In the genomic region with DNA sequence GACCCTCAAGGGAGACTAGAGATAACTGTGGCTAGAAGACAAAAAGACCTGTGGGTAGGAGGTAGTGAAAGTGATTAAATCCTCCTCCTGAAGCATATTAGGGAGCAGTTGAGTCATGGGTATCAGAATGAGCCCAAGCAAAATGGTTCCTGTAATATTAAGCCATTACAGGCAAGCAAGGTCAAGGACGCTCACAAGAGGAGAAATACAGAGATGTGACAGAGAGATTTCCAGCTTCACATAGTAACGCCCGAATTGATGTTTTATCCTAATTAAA, we compare ENCODE assay signal across 16 cellular contexts.
DNase-seq lines count a peak whose midpoint lies in the region; ATAC-seq, FAIRE-seq and TF ChIP-seq lines count a peak whose summit lies in the region.
"Had no signal": no experiment of that assay in that cellular context is flagged by ENCODE, and none has a peak within 500 bp of the region (broad histone marks: within the 10 kb centered on the region; RNA-seq: fewer than 3 reads in every experiment).

No MANE protein-coding gene starts in this region.

- H3K27ac Mint-ChIP-seq in astrocyte (ENCODE audit: unreplicated experiment): peak overlapping the region; percentile 54
- H3K27ac Mint-ChIP-seq in CD4-positive, alpha-beta T cell: no peak overlapping the region
- H3K27ac Mint-ChIP-seq: T-helper 2 cell treated with Interferon-gamma antibody and Interleukin-4, amounts not matched to agents 5 μg/mL and 100 μg/mL, for 36 hours had no signal

- no peaks in the 10 kb centered on the region for H3K9me3 ChIP-seq in astrocyte (ENCODE audit: insufficient read depth, low read depth, low read length)
- H3K9me3 ChIP-seq in CD4-positive, alpha-beta T cell (ENCODE audit: control insufficient read depth, low read length): no peaks in the 10 kb centered on the region
- no peaks in the 10 kb centered on the region for H3K9me3 ChIP-seq in tibial artery
- H3K9me3 ChIP-seq: right lobe of liver had no signal

- H3K79me2 ChIP-seq in astrocyte (ENCODE audit: insufficient read depth, low read length): no peaks in the 10 kb centered on the region

- H3K36me3 ChIP-seq in astrocyte (ENCODE audit: insufficient read depth, low read length) (no peaks in the 10 kb centered on the region), tibial artery (no peaks in the 10 kb centered on the region)
- H3K36me3 ChIP-seq: right lobe of liver had no signal

- FAIRE-seq in astrocyte (lab: Jason Lieb, UNC): no peak

- H3K9ac ChIP-seq in astrocyte (ENCODE audit: low read length): peak overlapping the region; percentile 14

- intact Hi-C loops in CD4-positive, alpha-beta T cell (cut with DNase I, micrococcal nuclease): no loop called here
- intact Hi-C loops in tibial artery (cut with DNase I; ENCODE audit: low total_unique reads): no loop called here

- peak; percentile 10 for ATAC-seq in GM18502 (IDR thresholded peaks at IDR 0.05; ENCODE audit: poor library complexity, unreplicated experiment)
- ATAC-seq in GM19455 (IDR thresholded peaks at IDR 0.05; ENCODE audit: unreplicated experiment): peak; percentile 5
- peak; percentile 18 for ATAC-seq in HG03103 (IDR thresholded peaks at IDR 0.05; ENCODE audit: low read depth, unreplicated experiment)
- ATAC-seq in CD4-positive, alpha-beta T cell (ENCODE audit: poor library complexity): no peak
- ATAC-seq in GM18909 (IDR thresholded peaks at IDR 0.05; ENCODE audit: poor library complexity, unreplicated experiment): no peak
- ATAC-seq: Panc1, right lobe of liver had no signal

- DNase-seq in astrocyte (ENCODE audit: low read depth): no peak
- DNase-seq in CD4-positive, alpha-beta T cell: no peak
- no peak for DNase-seq in tibial artery
- DNase-seq: activated CD8-positive, alpha-beta memory T cell treated with anti-CD3 and anti-CD28 coated beads for 24 hours; amygdala; EL; hypothalamus; NCI-H1092 treated with DMSO at 0.1 percent for 48 hours; right lobe of liver had no signal

- H3K27me3 ChIP-seq in astrocyte (ENCODE audit: insufficient read depth, low read length) (no peaks in the 10 kb centered on the region), tibial artery (no peaks in the 10 kb centered on the region)
- H3K27me3 ChIP-seq in CD4-positive, alpha-beta T cell (ENCODE audit: control insufficient read depth, insufficient read depth, low read length): no peaks in the 10 kb centered on the region
- H3K27me3 ChIP-seq: right lobe of liver had no signal

- no peak overlapping the region for H3K27ac ChIP-seq in astrocyte (ENCODE audit: low read depth, low read length)
- no peak overlapping the region for H3K27ac ChIP-seq in CD4-positive, alpha-beta T cell (ENCODE audit: low read depth, low read length)
- H3K27ac ChIP-seq in tibial artery: no peak overlapping the region
- H3K27ac ChIP-seq: C4-2B, right lobe of liver had no signal

- CTCF ChIA-PET in CD4-positive, alpha-beta T cell (lab: Charles Lee): no interaction called here

- H4K20me1 ChIP-seq in astrocyte (ENCODE audit: insufficient read depth, low read length): no peaks in the 10 kb centered on the region

- POLR2A ChIA-PET in CD4-positive, alpha-beta T cell (lab: Charles Lee): interaction anchor here (0.9 to 2.0 kb wide), 2 partner anchors 16 to 480 kb away, joined by 3 to 12 read pairs; partner anchors contain the start of gene SESN3

- peaks cover 37% of the 10 kb centered on the region for H3K4me1 Mint-ChIP-seq in astrocyte (ENCODE audit: low read depth, unreplicated experiment)
- peaks cover 16% of the 10 kb centered on the region for H3K4me1 Mint-ChIP-seq in CD4-positive, alpha-beta T cell (ENCODE audit: low read depth)

- TF ChIP-seq CTCF in astrocyte (IDR thresholded peaks at IDR 0.05; ENCODE audit: insufficient read depth, low read depth, low read length) (no peak), tibial artery (IDR thresholded peaks at IDR 0.05) (no peak)
- no peak for TF ChIP-seq CTCF in CD4-positive, alpha-beta T cell (IDR thresholded peaks at IDR 0.05)

- no peaks in the 10 kb centered on the region for H3K36me3 Mint-ChIP-seq in astrocyte (ENCODE audit: low read depth, unreplicated experiment)
- no peaks in the 10 kb centered on the region for H3K36me3 Mint-ChIP-seq in CD4-positive, alpha-beta T cell (ENCODE audit: low read depth)

- no peaks in the 10 kb centered on the region for H3K27me3 Mint-ChIP-seq in astrocyte (ENCODE audit: low read depth, unreplicated experiment)
- H3K27me3 Mint-ChIP-seq in CD4-positive, alpha-beta T cell: peaks cover 6% of the 10 kb centered on the region

- no peak overlapping the region for H3K4me2 ChIP-seq in astrocyte (ENCODE audit: low read length)

- no peak overlapping the region for H3K4me3 ChIP-seq in astrocyte (ENCODE audit: insufficient read depth, low read depth, low read length)
- H3K4me3 ChIP-seq in tibial artery: no peak overlapping the region
- H3K4me3 ChIP-seq: right lobe of liver had no signal

- H2AFZ ChIP-seq in astrocyte (ENCODE audit: low read depth, low read length): no peak overlapping the region

- peaks cover 9% of the 10 kb centered on the region for H3K4me1 ChIP-seq in astrocyte (ENCODE audit: insufficient read depth, low read length)
- H3K4me1 ChIP-seq in tibial artery: peaks cover 0 to 3% (median 0%) of the 10 kb centered on the region in 4 donors
- H3K4me1 ChIP-seq: right lobe of liver had no signal

- no peaks in the 10 kb centered on the region for H3K9me3 Mint-ChIP-seq in astrocyte (ENCODE audit: unreplicated experiment)
- no peaks in the 10 kb centered on the region for H3K9me3 Mint-ChIP-seq in CD4-positive, alpha-beta T cell
- H3K9me3 Mint-ChIP-seq: T-helper 2 cell treated with Interferon-gamma antibody and Interleukin-4, amounts not matched to agents 5 μg/mL and 100 μg/mL, for 36 hours had no signal

- no peak overlapping the region for H3K4me3 Mint-ChIP-seq in astrocyte (ENCODE audit: unreplicated experiment)
- no peak overlapping the region for H3K4me3 Mint-ChIP-seq in CD4-positive, alpha-beta T cell
- H3K4me3 Mint-ChIP-seq: T-helper 2 cell treated with Interferon-gamma antibody and Interleukin-4, amounts not matched to agents 5 μg/mL and 100 μg/mL, for 36 hours had no signal

Comparison
In these comparisons a context has a peak if more than half of its experiments do, and no peak if none do; other contexts are left out.
1. ATAC-seq: peak in GM18502 (single experiment), GM19455 (single experiment) and HG03103 (single experiment); none in CD4-positive, alpha-beta T cell (single experiment) and GM18909 (single experiment).